19 cellular contexts compared by ENCODE assay signal in the genomic region with DNA sequence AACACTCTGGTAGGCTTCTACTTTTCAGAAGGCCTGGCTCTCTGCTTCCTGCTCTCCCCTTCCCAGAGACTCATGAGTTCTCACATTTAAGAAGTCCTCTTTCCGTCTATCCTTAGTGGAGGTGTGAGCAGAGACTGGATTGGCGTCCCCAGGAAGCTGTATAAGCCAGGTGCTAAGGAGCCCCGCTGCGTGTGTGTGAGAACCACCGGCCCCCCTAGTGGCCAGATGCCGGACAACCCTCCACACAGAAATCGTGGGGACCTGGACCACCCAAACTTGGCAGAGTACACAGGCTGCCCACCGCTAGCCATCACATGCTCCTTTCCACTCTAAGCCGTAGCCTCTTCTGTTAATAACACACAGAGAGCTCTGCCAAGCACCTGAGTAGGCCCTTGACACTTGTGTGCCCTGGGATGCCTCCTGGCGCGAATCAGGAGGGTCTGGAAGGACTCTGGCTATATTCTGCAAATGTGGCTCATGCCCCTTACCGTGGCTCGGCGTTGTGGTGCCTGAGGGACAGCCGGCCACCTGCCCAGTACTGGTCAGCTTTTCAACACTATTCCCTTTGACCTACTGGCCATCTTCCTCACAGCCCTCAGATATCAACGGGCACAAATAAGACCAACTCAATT. TPM values are rescaled to one million over a fixed set of nuclear protein-coding genes. Genes with fewer than 3 reads are reported as not detected.
A peak's percentile ranks its signal among the peaks of the same experiment; 100 is the strongest.
DNase-seq lines count a peak whose midpoint lies in the region; ATAC-seq and TF ChIP-seq lines count a peak whose summit lies in the region.
"Had no signal": no experiment of that assay in that cellular context is flagged by ENCODE, and none has a peak within 500 bp of the region (broad histone marks: within the 10 kb centered on the region; RNA-seq: fewer than 3 reads in every experiment).

No MANE protein-coding gene starts in this region.

- H3K9ac ChIP-seq in SK-N-SH = no peak overlapping the region
- no peak overlapping the region for H3K9ac ChIP-seq in Loucy (ENCODE audit: low read depth, low read length, poor library complexity, severe bottlenecking)
- H3K9ac ChIP-seq in endodermal cell (ENCODE audit: extremely low read depth, low read length, poor library complexity, severe bottlenecking) = no peak overlapping the region
- H3K9ac ChIP-seq: KMS-11 had no signal

- H3K79me2 ChIP-seq in SK-N-SH (ENCODE audit: insufficient read depth) = no peaks in the 10 kb centered on the region
- no peaks in the 10 kb centered on the region for H3K79me2 ChIP-seq in Loucy (ENCODE audit: insufficient read depth, low read length)

- H3K9me3 ChIP-seq in SK-N-SH (no peaks in the 10 kb centered on the region), Loucy (ENCODE audit: insufficient read depth, low read depth, low read length) (no peaks in the 10 kb centered on the region), endodermal cell (ENCODE audit: control insufficient read depth, low read length) (no peaks in the 10 kb centered on the region), tibial artery (no peaks in the 10 kb centered on the region)
- H3K9me3 ChIP-seq: spleen, suprapubic skin had no signal

- H3K36me3 Mint-ChIP-seq in endodermal cell (ENCODE audit: low read depth) = peaks cover 4% of the 10 kb centered on the region

- H3K27me3 ChIP-seq in SK-N-SH (ENCODE audit: insufficient read depth) = no peaks in the 10 kb centered on the region
- H3K27me3 ChIP-seq in Loucy (ENCODE audit: insufficient read depth, low read length, poor library complexity, severe bottlenecking) = no peaks in the 10 kb centered on the region
- H3K27me3 ChIP-seq in endodermal cell (ENCODE audit: control insufficient read depth, insufficient read depth, low read length, poor library complexity, severe bottlenecking) = no peaks in the 10 kb centered on the region
- no peaks in the 10 kb centered on the region for H3K27me3 ChIP-seq in tibial artery
- H3K27me3 ChIP-seq: spleen, suprapubic skin had no signal

- TF ChIP-seq CTCF in SK-N-SH (IDR thresholded peaks at IDR 0.05) = peak; percentile 38
- peak; percentile 55 for TF ChIP-seq CTCF in Loucy (conservative IDR thresholded peaks at IDR 0.05; ENCODE audit: low read length)
- TF ChIP-seq CTCF in endodermal cell (conservative IDR thresholded peaks at IDR 0.05) = peak; percentile 73
- peak; percentile 25 for TF ChIP-seq CTCF in retinal pigment epithelial cell (conservative IDR thresholded peaks at IDR 0.05; ENCODE audit: low read depth, low read length)
- TF ChIP-seq CTCF in tibial artery (IDR thresholded peaks at IDR 0.05) = no peak

- no peaks in the 10 kb centered on the region for H3K27me3 Mint-ChIP-seq in endodermal cell (ENCODE audit: insufficient read depth)
- H3K27me3 Mint-ChIP-seq: central memory CD8-positive, alpha-beta T cell had no signal

- TF ChIP-seq EP300 in SK-N-SH (IDR thresholded peaks at IDR 0.05; ENCODE audit: borderline replicate concordance in 1 of 2, low read depth in 1 of 2, low read length in 1 of 2) = no peak

- peak overlapping the region; percentile 21 for H3K27ac Mint-ChIP-seq in endodermal cell

- H3K9me2 ChIP-seq in SK-N-SH = no peaks in the 10 kb centered on the region
- no peaks in the 10 kb centered on the region for H3K9me2 ChIP-seq in Loucy (replicated peaks; ENCODE audit: low read depth, low read length)

- TF ChIP-seq RAD21 in SK-N-SH (IDR thresholded peaks at IDR 0.05; ENCODE audit: low read length) = no peak

- H3K4me1 ChIP-seq in SK-N-SH (ENCODE audit: control insufficient read depth in 1 of 2, insufficient read depth in 2 of 2, low read depth in 1 of 2, low read length in 1 of 2) (peaks cover 0 to 11% of the 10 kb centered on the region in 2 experiments; a peak in 1 of 4 replicates), Loucy (ENCODE audit: insufficient read depth, low read length, poor library complexity, severe bottlenecking) (peaks cover 15% of the 10 kb centered on the region), endodermal cell (ENCODE audit: control insufficient read depth, insufficient read depth, low read length) (no peaks in the 10 kb centered on the region), tibial artery (peaks cover 0 to 12% (median 7%) of the 10 kb centered on the region in 4 donors)

- H3K4me2 ChIP-seq in SK-N-SH (no peak overlapping the region), Loucy (ENCODE audit: low read depth, low read length, poor library complexity, severe bottlenecking) (no peak overlapping the region)
- H3K4me2 ChIP-seq: KMS-11 had no signal

- no peak for DNase-seq in SK-N-SH
- peak; percentile 84 for DNase-seq in endodermal cell
- no peak for DNase-seq in retinal pigment epithelial cell (ENCODE audit: low read depth)
- no peak for DNase-seq in dedifferentiated amniotic fluid mesenchymal stem cell (ENCODE audit: extremely low spot score)
- DNase-seq in tibial artery = no peak
- DNase-seq: activated CD8-positive, alpha-beta memory T cell treated with anti-CD3 and anti-CD28 coated beads, Interleukin-2, amount 50 U/mL, for 4 hours; activated naive CD4-positive, alpha-beta T cell treated with anti-CD3 and anti-CD28 coated beads, Interleukin-2, amount 50 U/mL, for 16 hours; Calu3; head of caudate nucleus; left cardiac atrium; NCI-H2029 treated with DMSO at 0.1 percent for 48 hours; spleen had no signal

- H2AFZ ChIP-seq in SK-N-SH (ENCODE audit: low read depth) (no peak overlapping the region), Loucy (ENCODE audit: low read length) (no peak overlapping the region)

- peaks cover 6% of the 10 kb centered on the region for H3K4me1 Mint-ChIP-seq in endodermal cell

- H3K9me3 Mint-ChIP-seq in endodermal cell = no peaks in the 10 kb centered on the region
- H3K9me3 Mint-ChIP-seq: central memory CD8-positive, alpha-beta T cell had no signal

- 84% methylated on average over 7 of the region's 16 CpGs for WGBS in SK-N-SH (ENCODE audit: low lambda C conversion rate)
- WGBS in endodermal cell (ENCODE audit: insufficient coverage in 1 of 2, insufficient read length in 1 of 2), 2 experiments = 86 to 97% methylated on average over 7 to 16 of the region's 16 CpGs

- CTCF ChIA-PET in SK-N-SH (lab: Yijun Ruan, JAX) = interaction anchor here (1.1 to 1.9 kb wide), 2 partner anchors 13 to 84 kb away, joined by 3 to 7 read pairs; no protein-coding TSS in a partner anchor

- ATAC-seq in SK-N-SH treated with all-trans-retinoic acid at 6 μM for 48 hours (no peak; the same call in 2 of the 3 replicates), GM19324 (IDR thresholded peaks at IDR 0.05; ENCODE audit: low FRiP score, unreplicated experiment) (no peak)

- H3K4me3 ChIP-seq in SK-N-SH (ENCODE audit: low read depth in 2 of 2, low read length in 1 of 2) (no peak overlapping the region), Loucy (ENCODE audit: low read length, poor library complexity, severe bottlenecking) (no peak overlapping the region), endodermal cell (ENCODE audit: low read length) (no peak overlapping the region), retinal pigment epithelial cell (ENCODE audit: low read length) (no peak overlapping the region), tibial artery (no peak overlapping the region)
- H3K4me3 ChIP-seq: spleen, suprapubic skin had no signal

- no peak overlapping the region for H3K27ac ChIP-seq in SK-N-SH (ENCODE audit: low read depth in 2 of 2, low read length in 1 of 2)
- H3K27ac ChIP-seq in endodermal cell (ENCODE audit: low read depth, low read length) = no peak overlapping the region
- no peak overlapping the region for H3K27ac ChIP-seq in tibial artery
- H3K27ac ChIP-seq: epithelial cell of prostate, KMS-11, spleen, suprapubic skin had no signal

- H3K4me3 Mint-ChIP-seq in endodermal cell = no peak overlapping the region
- H3K4me3 Mint-ChIP-seq: central memory CD8-positive, alpha-beta T cell had no signal

- peaks cover 0 to 12% of the 10 kb centered on the region in 2 experiments for H3K36me3 ChIP-seq in SK-N-SH (replicated peaks in 1 of 2; ENCODE audit: control insufficient read depth in 1 of 2, insufficient read depth in 2 of 2, low read length in 1 of 2)
- H3K36me3 ChIP-seq in Loucy (ENCODE audit: insufficient read depth, low read length) = no peaks in the 10 kb centered on the region
- H3K36me3 ChIP-seq in endodermal cell (ENCODE audit: control insufficient read depth, insufficient read depth, low read length) = peaks cover 6% of the 10 kb centered on the region
- H3K36me3 ChIP-seq in tibial artery = peaks cover 0 to 69% (median 47%) of the 10 kb centered on the region in 3 donors

- H3F3A ChIP-seq in SK-N-SH (replicated peaks; ENCODE audit: insufficient read depth) = no peaks in the 10 kb centered on the region
- H3F3A ChIP-seq in Loucy (ENCODE audit: low read depth) = no peaks in the 10 kb centered on the region

- intact Hi-C loops in tibial artery (cut with DNase I; ENCODE audit: low total_unique reads) = no loop called here

- POLR2A ChIA-PET in SK-N-SH (lab: Yijun Ruan, JAX) = interaction anchor here (1.4 kb wide), 1 partner anchor 13 kb away, joined by 4 read pairs; no protein-coding TSS in a partner anchor

- no peaks in the 10 kb centered on the region for H4K20me1 ChIP-seq in SK-N-SH (ENCODE audit: insufficient read depth)
- no peaks in the 10 kb centered on the region for H4K20me1 ChIP-seq in Loucy (ENCODE audit: insufficient read depth, low read length, poor library complexity, severe bottlenecking)

TF ChIP-seq in SK-N-SH, 30 proteins besides CTCF, POLR2A, EP300 and RAD21 (continues in another document):
- no peak for TF ChIP-seq MXI1 (IDR thresholded peaks at IDR 0.05; ENCODE audit: low read depth, low read length)
- TF ChIP-seq, protein P1, sequence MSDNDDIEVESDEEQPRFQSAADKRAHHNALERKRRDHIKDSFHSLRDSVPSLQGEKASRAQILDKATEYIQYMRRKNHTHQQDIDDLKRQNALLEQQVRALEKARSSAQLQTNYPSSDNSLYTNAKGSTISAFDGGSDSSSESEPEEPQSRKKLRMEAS (IDR thresholded peaks at IDR 0.05; ENCODE audit: low read depth) = no peak
- TF ChIP-seq CHD2 (IDR thresholded peaks at IDR 0.05; ENCODE audit: low read length, partially characterized antibody) = no peak

TF ChIP-seq in SK-N-SH treated with all-trans-retinoic acid at 6 μM for 48 hours, 23 proteins besides CTCF, POLR2A, EP300 and RAD21 (continues in another document):
- TF ChIP-seq ESRRG (CRISPR knock-in tag; IDR thresholded peaks at IDR 0.05) = no peak
- TF ChIP-seq ISL1 (CRISPR knock-in tag; IDR thresholded peaks at IDR 0.05) = no peak
- TF ChIP-seq ZC3H10 (CRISPR knock-in tag; IDR thresholded peaks at IDR 0.05) = no peak

RNA-seq across cellular contexts. Expression of a gene that starts 13.9 kb away (rescaled TPM):
- polyA plus RNA-seq in SK-N-SH (2012; rRNA removed) = 62.1 and 62.5 TPM in 2 replicates
- 39.8 and 49.8 TPM in 2 replicates for polyA plus RNA-seq in SK-N-SH (2012; cell fraction: cytosol; rRNA removed)
- 40.5 and 54.1 TPM in 2 replicates for polyA plus RNA-seq in SK-N-SH (2012; cell fraction: nucleus; rRNA removed)
- total RNA-seq in endodermal cell = 1 to 10 TPM; 6.7 to 6.8 TPM
- polyA plus RNA-seq in endodermal cell (2013, experiment 1 of 2) = 18.3 TPM
- polyA plus RNA-seq in endodermal cell (2013, experiment 2 of 2) = 15.6 TPM

RNA-seq across cellular contexts. Expression of a gene that starts 14.0 kb away (rescaled TPM):
- 7.2 and 8.9 TPM in 2 replicates for polyA plus RNA-seq in SK-N-SH (2012; rRNA removed)
- polyA plus RNA-seq in SK-N-SH (2012; cell fraction: cytosol; rRNA removed) = 4.2 and 5.3 TPM in 2 replicates
- polyA plus RNA-seq in SK-N-SH (2012; cell fraction: nucleus; rRNA removed) = 23.3 and 24.0 TPM in 2 replicates
- 10 to 100 TPM; 21.5 to 29.4 TPM for total RNA-seq in endodermal cell
- polyA plus RNA-seq in endodermal cell (2013, experiment 1 of 2) = 15.0 TPM
- polyA plus RNA-seq in endodermal cell (2013, experiment 2 of 2) = 14.1 TPM

Comparison
In these comparisons a context has a peak if more than half of its experiments do, and no peak if none do; other contexts are left out.
1. CTCF ChIP-seq: peak in SK-N-SH (single experiment), Loucy (single experiment), endodermal cell (single experiment) and retinal pigment epithelial cell (single experiment); none in tibial artery (0 of 2).